ENCODE assay signal across 2 cellular contexts in genomic region chr17:82507631-82508175, GRCh38.
TF ChIP-seq lines count a peak whose summit lies in the region.

No MANE protein-coding gene starts in this region.

TF ChIP-seq in liver, 16 proteins besides CTCF, POLR2A, EP300 and RAD21 (continued from another document):
- peak; percentile 62 for TF ChIP-seq MAX (IDR thresholded peaks at IDR 0.05)
- peak; percentile 90 for TF ChIP-seq FOXA2 (IDR thresholded peaks at IDR 0.05)
- TF ChIP-seq JUND (IDR thresholded peaks at IDR 0.05), result peak in 1 of 2 donors; percentile 44
- peak; percentile 84 to 88 for TF ChIP-seq HNF4A (conservative IDR thresholded peaks at IDR 0.05)
- TF ChIP-seq NR2F2 (IDR thresholded peaks at IDR 0.05), result no peak
- peak; percentile 84 for TF ChIP-seq SP1 (IDR thresholded peaks at IDR 0.05)
- no peak for TF ChIP-seq ATF3 (IDR thresholded peaks at IDR 0.05)
- no peak for TF ChIP-seq TAF1 (conservative IDR thresholded peaks at IDR 0.05)
- TF ChIP-seq ZBTB33 (IDR thresholded peaks at IDR 0.05), result peak; percentile 74
- TF ChIP-seq EGR1 (IDR thresholded peaks at IDR 0.05; ENCODE audit: low read depth in 2 of 2), result peak in 1 of 2 donors; percentile 52
- TF ChIP-seq FOXA1 (IDR thresholded peaks at IDR 0.05), result peak; percentile 83
- peak; percentile 64 for TF ChIP-seq REST (IDR thresholded peaks at IDR 0.05)
- TF ChIP-seq GABPA (IDR thresholded peaks at IDR 0.05 in 1 of 2, conservative IDR thresholded peaks at IDR 0.05 in 1 of 2), result peak in 1 of 2 donors; percentile 39
- TF ChIP-seq HNF4G (IDR thresholded peaks at IDR 0.05), result peak; percentile 61
- TF ChIP-seq RXRA (IDR thresholded peaks at IDR 0.05), result peak; percentile 85 to 92

TF ChIP-seq in HEK293T, 16 proteins besides CTCF, POLR2A, EP300 and RAD21 (continued from another document):
- no peak for TF ChIP-seq NFRKB (IDR thresholded peaks at IDR 0.05)
- TF ChIP-seq HDGF (IDR thresholded peaks at IDR 0.05; ENCODE audit: borderline replicate concordance), result no peak
- no peak for TF ChIP-seq TARDBP (IDR thresholded peaks at IDR 0.05)
- no peak for TF ChIP-seq CTBP1 (IDR thresholded peaks at IDR 0.05; ENCODE audit: borderline replicate concordance)
- TF ChIP-seq BHLHE40 (IDR thresholded peaks at IDR 0.05; ENCODE audit: borderline replicate concordance), result no peak
